Comparison of ENCODE assay signal across 29 cellular contexts in the genomic region with DNA sequence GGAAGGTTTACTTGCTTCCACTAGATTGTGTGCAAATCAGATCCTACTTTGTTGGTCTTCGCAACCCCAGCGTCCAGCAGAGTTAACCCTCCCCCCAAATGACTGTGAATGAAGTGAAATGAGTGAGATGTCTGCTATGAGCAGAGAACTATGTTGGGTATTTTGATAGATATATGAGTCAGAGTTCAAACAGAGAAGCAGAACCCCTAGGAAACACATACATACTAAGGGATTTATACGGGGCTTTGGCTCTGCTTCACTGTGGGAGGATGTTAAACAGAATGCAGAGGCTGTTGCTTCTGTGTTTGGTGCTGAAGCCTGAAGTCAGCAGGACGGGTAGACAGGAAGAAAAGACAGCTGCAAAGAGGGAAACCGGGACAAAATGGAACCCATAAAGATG.
DNase-seq lines count a peak whose midpoint lies in the region; ATAC-seq and TF ChIP-seq lines count a peak whose summit lies in the region.
"Had no signal": no experiment of that assay in that cellular context is flagged by ENCODE, and none has a peak within 500 bp of the region (broad histone marks: within the 10 kb centered on the region; RNA-seq: fewer than 3 reads in every experiment).

No MANE protein-coding gene starts in this region.

- CTCF ChIA-PET in WTC11 (lab: Charles Lee): interaction anchor here (1.2 kb wide), 1 partner anchor 36 kb away, joined by 5 read pairs; no protein-coding TSS in a partner anchor
- CTCF ChIA-PET in T-cell (lab: Charles Lee): no interaction called here

- H3K9me3 Mint-ChIP-seq in WTC11 (peaks cover 5% of the 10 kb centered on the region; the same call in 1 of the 2 replicates), T-cell (peaks cover 0 to 5% (median 4%) of the 10 kb centered on the region in 3 donors)
- H3K9me3 Mint-ChIP-seq: activated naive CD4-positive, alpha-beta T cell treated with anti-CD3 and anti-CD28 coated beads, Interleukin-2, amount 50 U/mL, for 24 hours had no signal

- no peak for TF ChIP-seq CTCF in fibroblast of pulmonary artery (IDR thresholded peaks at IDR 0.05; ENCODE audit: low read length, missing control alignments)
- TF ChIP-seq CTCF in WTC11 (IDR thresholded peaks at IDR 0.05): no peak

- DNase-seq in ELF-1 (ENCODE audit: low read depth, low spot score) (peak; percentile 6), fibroblast of pulmonary artery (ENCODE audit: low read depth) (peak; percentile 7), skeletal muscle cell (ENCODE audit: low read depth) (peak; percentile 13), WTC11 (ENCODE audit: low spot score) (no peak), T-cell (no peak)
- DNase-seq: activated CD4-positive, alpha-beta T cell treated with anti-CD3 and anti-CD28 coated beads for 36 hours; activated CD8-positive, alpha-beta memory T cell treated with anti-CD3 and anti-CD28 coated beads for 24 hours; activated T-cell treated with anti-CD3 and anti-CD28 coated beads, Interleukin-2, amount 50 U/mL, for 72 hours; body of pancreas; colonic mucosa; GDM1; glutamatergic neuron; KG1; mesendoderm; MV-4-11; naive thymus-derived CD8-positive, alpha-beta T cell; NCI-H187; NCI-H2227 treated with DMSO at 0.1 percent for 48 hours; NCI-H748 treated with DMSO at 0.1 percent for 48 hours; ovary; SHP77 had no signal

- ATAC-seq in SK-N-SH treated with all-trans-retinoic acid at 6 μM for 48 hours (peak; percentile 75), GM21529 (IDR thresholded peaks at IDR 0.05; ENCODE audit: unreplicated experiment) (no peak), WTC11 (no peak), T-cell (replicated peaks in 1 of 4) (no peak), GM18873 (IDR thresholded peaks at IDR 0.05; ENCODE audit: low FRiP score, unreplicated experiment) (no peak)
- ATAC-seq: activated CD4-positive, alpha-beta T cell treated with anti-CD3 and anti-CD28 coated beads for 36 hours; activated T-cell treated with anti-CD3 and anti-CD28 coated beads, Interleukin-2, amount 50 U/mL, for 72 hours; body of pancreas; naive thymus-derived CD8-positive, alpha-beta T cell; sciatic nerve had no signal

- peaks cover 6% of the 10 kb centered on the region; the same call in 1 of the 2 replicates for H3K36me3 Mint-ChIP-seq in WTC11
- H3K36me3 Mint-ChIP-seq in T-cell: no peaks in the 10 kb centered on the region
- H3K36me3 Mint-ChIP-seq: activated naive CD4-positive, alpha-beta T cell treated with anti-CD3 and anti-CD28 coated beads, Interleukin-2, amount 50 U/mL, for 24 hours; CD14-positive monocyte; naive thymus-derived CD8-positive, alpha-beta T cell had no signal

- POLR2A ChIA-PET in WTC11 (lab: Charles Lee): no interaction called here
- POLR2A ChIA-PET in T-cell (lab: Charles Lee): no interaction called here

- H3K27me3 Mint-ChIP-seq in WTC11 (ENCODE audit: low read depth) (peaks cover 3% of the 10 kb centered on the region; the same call in 1 of the 2 replicates), T-cell (peaks cover 0 to 6% of the 10 kb centered on the region in 2 donors)
- H3K27me3 Mint-ChIP-seq: activated naive CD4-positive, alpha-beta T cell treated with anti-CD3 and anti-CD28 coated beads, Interleukin-2, amount 50 U/mL, for 24 hours had no signal

- H3K4me3 ChIP-seq in fibroblast of pulmonary artery (replicated peaks; ENCODE audit: low read depth, low read length) (no peak overlapping the region), skeletal muscle cell (ENCODE audit: low read depth, low read length) (no peak overlapping the region)
- H3K4me3 ChIP-seq: body of pancreas, colonic mucosa, HAP-1, ovary, suprapubic skin had no signal

- peaks cover 21% of the 10 kb centered on the region for H3K4me1 Mint-ChIP-seq in WTC11
- no peaks in the 10 kb centered on the region for H3K4me1 Mint-ChIP-seq in T-cell
- H3K4me1 Mint-ChIP-seq: activated CD4-positive, alpha-beta T cell treated with anti-CD3 and anti-CD28 coated beads for 36 hours; activated naive CD4-positive, alpha-beta T cell treated with anti-CD3 and anti-CD28 coated beads, Interleukin-2, amount 50 U/mL, for 24 hours; CD14-positive monocyte; naive thymus-derived CD8-positive, alpha-beta T cell had no signal

- no peak overlapping the region for H3K4me3 Mint-ChIP-seq in WTC11
- H3K4me3 Mint-ChIP-seq in T-cell: no peak overlapping the region
- H3K4me3 Mint-ChIP-seq: activated CD4-positive, alpha-beta T cell treated with anti-CD3 and anti-CD28 coated beads for 36 hours; activated naive CD4-positive, alpha-beta T cell treated with anti-CD3 and anti-CD28 coated beads, Interleukin-2, amount 50 U/mL, for 24 hours; activated T-cell treated with anti-CD3 and anti-CD28 coated beads, Interleukin-2, amount 50 U/mL, for 72 hours; CD14-positive monocyte; naive thymus-derived CD8-positive, alpha-beta T cell had no signal

- H3K27ac Mint-ChIP-seq in WTC11 (no peak overlapping the region), T-cell (no peak overlapping the region)
- H3K27ac Mint-ChIP-seq: activated CD4-positive, alpha-beta T cell treated with anti-CD3 and anti-CD28 coated beads for 36 hours; activated naive CD4-positive, alpha-beta T cell treated with anti-CD3 and anti-CD28 coated beads, Interleukin-2, amount 50 U/mL, for 24 hours; activated T-cell treated with anti-CD3 and anti-CD28 coated beads, Interleukin-2, amount 50 U/mL, for 72 hours; CD14-positive monocyte; naive thymus-derived CD8-positive, alpha-beta T cell had no signal

TF ChIP-seq in SK-N-SH treated with all-trans-retinoic acid at 6 μM for 48 hours, 23 proteins besides CTCF, POLR2A, EP300 and RAD21 (continues in another document):
- TF ChIP-seq, protein P1, sequence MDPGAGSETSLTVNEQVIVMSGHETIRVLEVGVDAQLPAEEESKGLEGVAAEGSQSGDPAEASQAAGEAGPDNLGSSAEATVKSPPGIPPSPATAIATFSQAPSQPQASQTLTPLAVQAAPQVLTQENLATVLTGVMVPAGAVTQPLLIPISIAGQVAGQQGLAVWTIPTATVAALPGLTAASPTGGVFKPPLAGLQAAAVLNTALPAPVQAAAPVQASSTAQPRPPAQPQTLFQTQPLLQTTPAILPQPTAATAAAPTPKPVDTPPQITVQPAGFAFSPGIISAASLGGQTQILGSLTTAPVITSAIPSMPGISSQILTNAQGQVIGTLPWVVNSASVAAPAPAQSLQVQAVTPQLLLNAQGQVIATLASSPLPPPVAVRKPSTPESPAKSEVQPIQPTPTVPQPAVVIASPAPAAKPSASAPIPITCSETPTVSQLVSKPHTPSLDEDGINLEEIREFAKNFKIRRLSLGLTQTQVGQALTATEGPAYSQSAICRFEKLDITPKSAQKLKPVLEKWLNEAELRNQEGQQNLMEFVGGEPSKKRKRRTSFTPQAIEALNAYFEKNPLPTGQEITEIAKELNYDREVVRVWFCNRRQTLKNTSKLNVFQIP (CRISPR knock-in tag; IDR thresholded peaks at IDR 0.05; ENCODE audit: borderline replicate concordance, low read depth): no peak
- TF ChIP-seq RARB (CRISPR knock-in tag; IDR thresholded peaks at IDR 0.05) (no peak), BACH2 (CRISPR knock-in tag; IDR thresholded peaks at IDR 0.05; ENCODE audit: borderline replicate concordance) (no peak), ZFP30 (CRISPR knock-in tag; IDR thresholded peaks at IDR 0.05) (no peak), CSRNP3 (CRISPR knock-in tag; IDR thresholded peaks at IDR 0.05) (no peak), SNAI2 (CRISPR knock-in tag; IDR thresholded peaks at IDR 0.05) (no peak)

TF ChIP-seq in WTC11, 78 proteins besides CTCF, POLR2A, EP300 and RAD21 (continues in another document):
- TF ChIP-seq ATF2 (CRISPR knock-in tag; IDR thresholded peaks at IDR 0.05; ENCODE audit: borderline replicate concordance, low read depth) (no peak), HMGXB4 (CRISPR knock-in tag; IDR thresholded peaks at IDR 0.05) (no peak), ETV6 (CRISPR knock-in tag; IDR thresholded peaks at IDR 0.05) (no peak), ZNF263 (CRISPR knock-in tag; IDR thresholded peaks at IDR 0.05; ENCODE audit: low read depth) (no peak), USF2 (CRISPR knock-in tag; IDR thresholded peaks at IDR 0.05) (no peak), NR2C2 (CRISPR knock-in tag; IDR thresholded peaks at IDR 0.05) (no peak)
- TF ChIP-seq, protein P2, sequence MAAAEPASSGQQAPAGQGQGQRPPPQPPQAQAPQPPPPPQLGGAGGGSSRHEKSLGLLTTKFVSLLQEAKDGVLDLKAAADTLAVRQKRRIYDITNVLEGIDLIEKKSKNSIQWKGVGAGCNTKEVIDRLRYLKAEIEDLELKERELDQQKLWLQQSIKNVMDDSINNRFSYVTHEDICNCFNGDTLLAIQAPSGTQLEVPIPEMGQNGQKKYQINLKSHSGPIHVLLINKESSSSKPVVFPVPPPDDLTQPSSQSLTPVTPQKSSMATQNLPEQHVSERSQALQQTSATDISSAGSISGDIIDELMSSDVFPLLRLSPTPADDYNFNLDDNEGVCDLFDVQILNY (CRISPR knock-in tag; IDR thresholded peaks at IDR 0.05): no peak

Comparison
In these comparisons a context has a peak if more than half of its experiments do, and no peak if none do; other contexts are left out.
1. DNase-seq: peak in ELF-1 (single experiment), fibroblast of pulmonary artery (single experiment) and skeletal muscle cell (single experiment); none in WTC11 (single experiment) and T-cell (0 of 34).